19 cellular contexts compared by ENCODE assay signal in genomic region chr4:36786519-36786918, GRCh38.
DNase-seq lines count a peak whose midpoint lies in the region; ATAC-seq, FAIRE-seq and TF ChIP-seq lines count a peak whose summit lies in the region.
"Had no signal": no experiment of that assay in that cellular context is flagged by ENCODE, and none has a peak within 500 bp of the region (broad histone marks: within the 10 kb centered on the region; RNA-seq: fewer than 3 reads in every experiment).

No MANE protein-coding gene starts in this region.

- ATAC-seq in K562, result peak; percentile 50
- ATAC-seq in HG03196 (IDR thresholded peaks at IDR 0.05; ENCODE audit: unreplicated experiment), result no peak
- ATAC-seq in sciatic nerve, result no peak
- ATAC-seq: GM12878 had no signal

- H3K27me3 ChIP-seq in MG63 (no peaks in the 10 kb centered on the region), K562 (ENCODE audit: control insufficient read depth in 2 of 2, insufficient read depth in 2 of 2, low read length in 2 of 2) (no peaks in the 10 kb centered on the region)
- H3K27me3 ChIP-seq: SJSA1 had no signal

- H3K79me2 ChIP-seq in K562 (ENCODE audit: control insufficient read depth, insufficient read depth, low read length), result no peaks in the 10 kb centered on the region

- in situ Hi-C loops in K562 (cut with MboI), result no loop called here

- H3K9me1 ChIP-seq in K562 (ENCODE audit: control insufficient read depth, insufficient read depth, low read length), result no peaks in the 10 kb centered on the region

- H3K9me3 ChIP-seq in MG63 (no peaks in the 10 kb centered on the region), K562 (replicated peaks; ENCODE audit: control insufficient read depth, insufficient read depth, low read depth, low read length) (no peaks in the 10 kb centered on the region)
- H3K9me3 ChIP-seq: HAP-1, SJSA1 had no signal

- TF ChIP-seq POLR2A in K562 (conservative IDR thresholded peaks at IDR 0.05), result no peak

- DNase-seq in H4 (ENCODE audit: low spot score) (peak; percentile 36), MG63 (peak; percentile 25), SHP77 treated with DMSO at 0.1 percent for 48 hours (lab: John Stamatoyannopoulos, UW) (peak; percentile 15), K562 (ENCODE audit: extremely low read depth in 1 of 4, low spot score in 3 of 4) (peak in 1 of 4 experiments; percentile 17), NCI-H146 (lab: John Stamatoyannopoulos, UW) (no peak), foreskin fibroblast (no peak), sciatic nerve (ENCODE audit: low spot score) (no peak)
- DNase-seq: CD4-positive, alpha-beta T cell; DMS79 treated with DMSO at 0.1 percent for 48 hours; GM23248; KG1; NCI-H1092 treated with DMSO at 0.1 percent for 48 hours; NCI-H1694 treated with DMSO at 0.1 percent for 48 hours; NCI-H524 had no signal

- no peak overlapping the region for H2AFZ ChIP-seq in K562 (ENCODE audit: low read depth, low read length)
- H2AFZ ChIP-seq: GM23248 had no signal

- H3K4me2 ChIP-seq in K562 (ENCODE audit: insufficient read depth, low read length), result peak overlapping the region; percentile 30

- H3K4me1 ChIP-seq in K562 (replicated peaks in 1 of 2; ENCODE audit: control insufficient read depth in 2 of 2, insufficient read depth in 2 of 2, low read length in 2 of 2), result no peaks in the 10 kb centered on the region
- H3K4me1 ChIP-seq: HAP-1, SJSA1 had no signal

- no peaks in the 10 kb centered on the region for H4K20me1 ChIP-seq in K562 (replicated peaks; ENCODE audit: control insufficient read depth, insufficient read depth, low read length)

- H3K36me3 ChIP-seq in MG63 (no peaks in the 10 kb centered on the region), K562 (ENCODE audit: control insufficient read depth, insufficient read depth, low read length) (no peaks in the 10 kb centered on the region)
- H3K36me3 ChIP-seq: HAP-1, SJSA1 had no signal

- POLR2A ChIA-PET in K562 (lab: Yijun Ruan, JAX), result no interaction called here

- CTCF ChIA-PET in K562 (lab: Yijun Ruan, JAX; ENCODE audit: low intra/inter-chr PET ratio), result no interaction called here

- no peak overlapping the region for H3K9ac ChIP-seq in K562 (ENCODE audit: insufficient read depth in 1 of 2, low read depth in 2 of 2, low read length in 2 of 2)
- H3K9ac ChIP-seq: GM23248 had no signal

- FAIRE-seq in K562 (lab: Jason Lieb, UNC), result no peak
- FAIRE-seq: GM12878 had no signal

- peak overlapping the region; percentile 43; the same call in 2 of the 3 replicates for H3K27ac ChIP-seq in K562 (ENCODE audit: extremely low read depth, low read depth, low read length)
- H3K27ac ChIP-seq: GM23248, HL-60, SJSA1 had no signal

- TF ChIP-seq EP300 in K562 (IDR thresholded peaks at IDR 0.05; ENCODE audit: low read length), result no peak

- TF ChIP-seq CTCF in K562 (IDR thresholded peaks at IDR 0.05 in 2 of 3, conservative IDR thresholded peaks at IDR 0.05 in 1 of 3; ENCODE audit: insufficient read depth in 2 of 3, low read depth in 1 of 3, low read length in 3 of 3) (no peak), foreskin fibroblast (IDR thresholded peaks at IDR 0.05; ENCODE audit: low read depth, low read length) (no peak)

- intact Hi-C loops in K562 (cut with micrococcal nuclease) (no loop called here), sciatic nerve (cut with DNase I) (no loop called here)

- TF ChIP-seq RAD21 in K562 (CRISPR knock-in tag; conservative IDR thresholded peaks at IDR 0.05 in 1 of 2, IDR thresholded peaks at IDR 0.05 in 1 of 2), result no peak

- 3% methylated on average over 2 of the region's 2 CpGs for WGBS in K562 (ENCODE audit: insufficient coverage, low coverage, missing lambda C conversion rate)

- no TSS peak for BruUV-seq in K562 (replicated peaks; lab: Mats Ljungman, UMichigan)

- H3K4me3 ChIP-seq in MG63 (no peak overlapping the region), K562 (no peak overlapping the region), foreskin fibroblast (ENCODE audit: low read depth in 1 of 2, low read length in 2 of 2) (no peak overlapping the region)
- H3K4me3 ChIP-seq: GM12878, GM23248, HAP-1, SJSA1 had no signal

TF ChIP-seq in K562, 482 proteins besides CTCF, POLR2A, EP300 and RAD21:
- TF ChIP-seq SP1 (CRISPR knock-in tag; IDR thresholded peaks at IDR 0.05) (no peak), LCOR (CRISPR knock-in tag; IDR thresholded peaks at IDR 0.05) (no peak), CBFA2T3 (IDR thresholded peaks at IDR 0.05) (no peak), ZBTB7A (IDR thresholded peaks at IDR 0.05; ENCODE audit: borderline replicate concordance, control insufficient read depth, low read depth, low read length) (no peak), ZNF232 (CRISPR knock-in tag; IDR thresholded peaks at IDR 0.05) (no peak), HNRNPUL1 (IDR thresholded peaks at IDR 0.05; ENCODE audit: low read length) (no peak), BDP1 (IDR thresholded peaks at IDR 0.05; ENCODE audit: insufficient read depth, insufficient read length) (no peak), CEBPB (tag; IDR thresholded peaks at IDR 0.05) (no peak), KLF13 (tag; IDR thresholded peaks at IDR 0.05; ENCODE audit: borderline replicate concordance, low read depth) (no peak), ZBTB8A (IDR thresholded peaks at IDR 0.05; ENCODE audit: partially characterized antibody) (no peak), FOXO4 (CRISPR knock-in tag; IDR thresholded peaks at IDR 0.05) (no peak), ZNF184 (CRISPR knock-in tag; IDR thresholded peaks at IDR 0.05) (no peak), FOXA3 (CRISPR knock-in tag; conservative IDR thresholded peaks at IDR 0.05 in 1 of 2, IDR thresholded peaks at IDR 0.05 in 1 of 2) (no peak)

Comparison
In these comparisons a context has a peak if more than half of its experiments do, and no peak if none do; other contexts are left out.
1. DNase-seq: peak in H4 (single experiment), MG63 (single experiment) and SHP77 treated with DMSO at 0.1 percent for 48 hours (single experiment); none in NCI-H146 (single experiment), foreskin fibroblast (0 of 2) and sciatic nerve (single experiment).